In the genomic region with DNA sequence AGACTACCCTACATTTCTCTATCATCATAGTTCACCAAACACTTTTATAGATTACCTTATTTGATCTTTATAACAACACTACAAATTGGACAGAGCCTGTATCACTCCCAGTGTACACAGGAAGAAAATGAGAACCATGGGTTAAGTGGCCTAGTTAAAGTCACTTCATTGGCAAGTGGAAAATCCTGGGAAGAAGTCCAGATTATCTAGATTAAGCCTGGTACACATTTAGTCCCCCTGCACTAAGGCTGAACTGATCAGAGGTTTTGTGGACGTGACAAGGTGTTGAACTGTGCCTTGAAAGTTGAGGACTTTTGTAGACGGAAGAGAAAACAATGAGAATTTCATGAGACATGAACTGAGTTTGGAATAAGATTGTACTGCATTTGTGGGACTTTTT, we compare ENCODE assay signal across 18 cellular contexts. TPM values are rescaled to one million over a fixed set of nuclear protein-coding genes. Genes with fewer than 3 reads are reported as not detected.
A peak's percentile ranks its signal among the peaks of the same experiment; 100 is the strongest.
DNase-seq lines count a peak whose midpoint lies in the region; ATAC-seq, FAIRE-seq and TF ChIP-seq lines count a peak whose summit lies in the region.
"Had no signal": no experiment of that assay in that cellular context is flagged by ENCODE, and none has a peak within 500 bp of the region (broad histone marks: within the 10 kb centered on the region; RNA-seq: fewer than 3 reads in every experiment).

No MANE protein-coding gene starts in this region.

- DNase-seq in NCI-H1105 treated with DMSO at 0.1 percent for 48 hours (lab: John Stamatoyannopoulos, UW) (peak; percentile 33), NCI-H1105 (lab: John Stamatoyannopoulos, UW) (no peak), D721Med (ENCODE audit: insufficient read length, low spot score) (no peak), NCI-H2029 (lab: John Stamatoyannopoulos, UW) (peak; percentile 49), NCI-H69 (lab: John Stamatoyannopoulos, UW) (peak; percentile 35), Ammon's horn (ENCODE audit: low spot score) (no peak), MG63 (no peak)
- DNase-seq: Caco-2; CD8-positive, alpha-beta memory T cell; DMS79; H7 had no signal

- H3K36me3 ChIP-seq in MG63: no peaks in the 10 kb centered on the region
- H3K36me3 ChIP-seq: BLaER1 had no signal

- peak; percentile 55 for FAIRE-seq in D721Med (lab: Jason Lieb, UNC)
- FAIRE-seq: GM12878 had no signal

- no peak overlapping the region for H3K4me3 ChIP-seq in MG63
- H3K4me3 ChIP-seq: BLaER1, GM12878, GM23338 had no signal

- TF ChIP-seq CTCF in D721Med (IDR thresholded peaks at IDR 0.05; ENCODE audit: insufficient read depth, missing control alignments): no peak

- no peak for TF ChIP-seq POLR2A in GM18505 (IDR thresholded peaks at IDR 0.05; ENCODE audit: borderline replicate concordance, extremely low read depth, insufficient read depth, insufficient read length)

- H3K27me3 ChIP-seq in MG63: no peaks in the 10 kb centered on the region
- H3K27me3 ChIP-seq: BLaER1 had no signal

- H3K9me3 ChIP-seq in MG63: no peaks in the 10 kb centered on the region
- H3K9me3 ChIP-seq: BLaER1, Caco-2 had no signal

- ATAC-seq in GM18505 (IDR thresholded peaks at IDR 0.05; ENCODE audit: unreplicated experiment): no peak
- ATAC-seq: GM12878, GM23338 had no signal

RNA-seq across cellular contexts. Expression of a gene that starts 7.5 kb away (rescaled TPM):
- 0.16 TPM in 1 of 2 replicates, not detected in the other for total RNA-seq in MG63 (2014; rRNA removed; shearing (Covaris generic); ENCODE audit: low replicate concordance)
- total RNA-seq: A673; CD8-positive, alpha-beta memory T cell; G401; HT-29 had no signal

Comparison
In these comparisons a context has a peak if more than half of its experiments do, and no peak if none do; other contexts are left out.
1. DNase-seq: peak in NCI-H1105 treated with DMSO at 0.1 percent for 48 hours (single experiment), NCI-H2029 (single experiment) and NCI-H69 (single experiment); none in NCI-H1105 (single experiment), D721Med (single experiment), Ammon's horn (single experiment) and MG63 (single experiment).